26 cellular contexts compared by ENCODE assay signal in genomic region chr16:56997264-56997663, GRCh38. TPM values are rescaled to one million over a fixed set of nuclear protein-coding genes. Genes with fewer than 3 reads are reported as not detected.
DNase-seq lines count a peak whose midpoint lies in the region; ATAC-seq and TF ChIP-seq lines count a peak whose summit lies in the region.
"Had no signal": no experiment of that assay in that cellular context is flagged by ENCODE, and none has a peak within 500 bp of the region (broad histone marks: within the 10 kb centered on the region; RNA-seq: fewer than 3 reads in every experiment).

No MANE protein-coding gene starts in this region.

- H3K4me3 ChIP-seq in sigmoid colon: no peak overlapping the region
- H3K4me3 ChIP-seq: cardiac muscle cell, PC-9 had no signal

- no peaks in the 10 kb centered on the region for H3K27me3 Mint-ChIP-seq in activated CD4-positive, alpha-beta T cell treated with anti-CD3 and anti-CD28 coated beads, Interleukin-2, amount 10 ng/mL, durations not matched to agents 7 days and 5 days
- H3K27me3 Mint-ChIP-seq in IgD-negative memory B cell: no peaks in the 10 kb centered on the region
- no peaks in the 10 kb centered on the region for H3K27me3 Mint-ChIP-seq in activated naive CD8-positive, alpha-beta T cell treated with anti-CD3 and anti-CD28 coated beads for 36 hours

- peaks cover 0 to 20% (median 8%) of the 10 kb centered on the region in 4 donors for H3K4me1 ChIP-seq in sigmoid colon
- H3K4me1 ChIP-seq: parathyroid adenoma had no signal

- POLR2A ChIA-PET in activated CD4-positive, alpha-beta T cell treated with anti-CD3 and anti-CD28 coated beads, Interleukin-2, amount 10 ng/mL, durations not matched to agents 7 days and 5 days (lab: Charles Lee): no interaction called here

- CTCF ChIA-PET in activated CD4-positive, alpha-beta T cell treated with anti-CD3 and anti-CD28 coated beads, Interleukin-2, amount 10 ng/mL, durations not matched to agents 7 days and 5 days (lab: Charles Lee): interaction anchor here (1.0 to 1.4 kb wide), 3 partner anchors 8 to 34 kb away, joined by 3 to 5 read pairs (median 4); partner anchors contain the start of gene NLRC5

- peaks cover 77% of the 10 kb centered on the region for H3K36me3 Mint-ChIP-seq in activated CD4-positive, alpha-beta T cell treated with anti-CD3 and anti-CD28 coated beads, Interleukin-2, amount 10 ng/mL, durations not matched to agents 7 days and 5 days (ENCODE audit: low read depth)
- peaks cover 4% of the 10 kb centered on the region for H3K36me3 Mint-ChIP-seq in IgD-negative memory B cell
- H3K36me3 Mint-ChIP-seq in activated naive CD8-positive, alpha-beta T cell treated with anti-CD3 and anti-CD28 coated beads for 36 hours: peaks cover 55% of the 10 kb centered on the region

- no peak for TF ChIP-seq EP300 in sigmoid colon (IDR thresholded peaks at IDR 0.05)

- no peaks in the 10 kb centered on the region for H3K27me3 ChIP-seq in sigmoid colon

- no peak for TF ChIP-seq POLR2A in sigmoid colon (IDR thresholded peaks at IDR 0.05)

- no peaks in the 10 kb centered on the region for H3K36me3 ChIP-seq in sigmoid colon
- H3K36me3 ChIP-seq: cardiac muscle cell had no signal

- no peaks in the 10 kb centered on the region for H3K9me3 Mint-ChIP-seq in activated CD4-positive, alpha-beta T cell treated with anti-CD3 and anti-CD28 coated beads, Interleukin-2, amount 10 ng/mL, durations not matched to agents 7 days and 5 days
- H3K9me3 Mint-ChIP-seq in IgD-negative memory B cell: no peaks in the 10 kb centered on the region
- H3K9me3 Mint-ChIP-seq in activated naive CD8-positive, alpha-beta T cell treated with anti-CD3 and anti-CD28 coated beads for 36 hours: peaks cover 5% of the 10 kb centered on the region

- H3K27ac ChIP-seq in sigmoid colon: no peak overlapping the region
- H3K27ac ChIP-seq: cardiac muscle cell, parathyroid adenoma, PC-9 had no signal

- ATAC-seq in HG03159 (IDR thresholded peaks at IDR 0.05; ENCODE audit: unreplicated experiment): no peak
- ATAC-seq in HG02763 (IDR thresholded peaks at IDR 0.05; ENCODE audit: unreplicated experiment): no peak

- H3K4me3 Mint-ChIP-seq in activated CD4-positive, alpha-beta T cell treated with anti-CD3 and anti-CD28 coated beads, Interleukin-2, amount 10 ng/mL, durations not matched to agents 7 days and 5 days: peak overlapping the region; percentile 30
- H3K4me3 Mint-ChIP-seq in IgD-negative memory B cell: no peak overlapping the region
- no peak overlapping the region for H3K4me3 Mint-ChIP-seq in activated naive CD8-positive, alpha-beta T cell treated with anti-CD3 and anti-CD28 coated beads for 36 hours

- no peaks in the 10 kb centered on the region for H3K9me3 ChIP-seq in sigmoid colon

- no peak for DNase-seq in activated CD4-positive, alpha-beta T cell treated with anti-CD3 and anti-CD28 coated beads, Interleukin-2, amount 10 ng/mL, durations not matched to agents 7 days and 5 days
- DNase-seq in activated CD4-positive, alpha-beta T cell treated with anti-CD3 and anti-CD28 coated beads, Interleukin-2, amount 50 U/mL, for 4 hours: no peak
- no peak for DNase-seq in activated naive CD8-positive, alpha-beta T cell treated with anti-CD3 and anti-CD28 coated beads for 36 hours
- DNase-seq in sigmoid colon: peak; percentile 2
- no peak for DNase-seq in nucleus accumbens (lab: John Stamatoyannopoulos, UW)
- DNase-seq: activated CD4-positive, CD25-positive, alpha-beta regulatory T cell; amygdala; C1 segment of cervical spinal cord; DMS153; H7; hypothalamus; mammary epithelial cell; NCI-H146; PC-9; SIG-M5; substantia nigra had no signal

- TF ChIP-seq CTCF in sigmoid colon (IDR thresholded peaks at IDR 0.05): no peak

- peaks cover 95% of the 10 kb centered on the region for H3K4me1 Mint-ChIP-seq in activated CD4-positive, alpha-beta T cell treated with anti-CD3 and anti-CD28 coated beads, Interleukin-2, amount 10 ng/mL, durations not matched to agents 7 days and 5 days
- peaks cover 52 to 75% (median 72%) of the 10 kb centered on the region in 3 donors for H3K4me1 Mint-ChIP-seq in IgD-negative memory B cell
- H3K4me1 Mint-ChIP-seq in activated naive CD8-positive, alpha-beta T cell treated with anti-CD3 and anti-CD28 coated beads for 36 hours: peaks cover 87% of the 10 kb centered on the region

- intact Hi-C loops in sigmoid colon (cut with DNase I): no loop called here

- WGBS in sigmoid colon, 2 donors: 97 to 98% methylated on average over 5 of the region's 5 CpGs

- H3K27ac Mint-ChIP-seq in activated CD4-positive, alpha-beta T cell treated with anti-CD3 and anti-CD28 coated beads, Interleukin-2, amount 10 ng/mL, durations not matched to agents 7 days and 5 days: peak overlapping the region; percentile 22
- peak overlapping the region; percentile 17 to 88 (median 65) for H3K27ac Mint-ChIP-seq in IgD-negative memory B cell
- peak overlapping the region; percentile 77 for H3K27ac Mint-ChIP-seq in activated naive CD8-positive, alpha-beta T cell treated with anti-CD3 and anti-CD28 coated beads for 36 hours

RNA-seq across cellular contexts. Expression of gene NLRC5, which starts 7.9 kb away (rescaled TPM):
- 100 to 1,000 TPM; 428 to 468 TPM for total RNA-seq in activated CD4-positive, alpha-beta T cell treated with anti-CD3 and anti-CD28 coated beads, Interleukin-2, amount 10 ng/mL, durations not matched to agents 7 days and 5 days
- polyA plus RNA-seq in IgD-negative memory B cell: 134 TPM
- total RNA-seq in activated naive CD8-positive, alpha-beta T cell treated with anti-CD3 and anti-CD28 coated beads for 36 hours: 100 to 1,000 TPM; 142 to 151 TPM
- total RNA-seq in sigmoid colon: 10 to 100 TPM in 3 of 4 donors, 1 to 10 TPM in 1; 9.5 to 37.7 (median 16.0) TPM
- polyA plus RNA-seq in sigmoid colon: 100 to 1,000 TPM in 1 of 3 donors, 10 to 100 TPM in 2; 13.8 to 119 (median 24.0) TPM
- total RNA-seq: cardiac muscle cell had no signal
- polyA plus RNA-seq: cardiac muscle cell had no signal

RNA-seq across cellular contexts. Expression of gene CETP, which starts 35.5 kb away (rescaled TPM):
- total RNA-seq in activated CD4-positive, alpha-beta T cell treated with anti-CD3 and anti-CD28 coated beads, Interleukin-2, amount 10 ng/mL, durations not matched to agents 7 days and 5 days: not detected
- polyA plus RNA-seq in IgD-negative memory B cell: 0.79 TPM
- total RNA-seq in activated naive CD8-positive, alpha-beta T cell treated with anti-CD3 and anti-CD28 coated beads for 36 hours: under 1 TPM in 1 of 2 experiments, not detected in 1; 0.12 TPM
- under 1 TPM in 2 of 4 donors, not detected in 2; 0.36 to 0.55 TPM for total RNA-seq in sigmoid colon
- 1 to 10 TPM in 2 of 3 donors, not detected in 1; 1.2 to 2.1 TPM for polyA plus RNA-seq in sigmoid colon
- total RNA-seq: A673; epithelial cell of proximal tubule; H7; kidney epithelial cell; M059J; mammary epithelial cell; PC-9; T-helper 2 cell treated with Interferon-gamma antibody and Interleukin-4, amounts not matched to agents 100 ng/mL and 5 ng/mL, for 36 hours had no signal
- polyA plus RNA-seq: mammary epithelial cell had no signal

Comparison
In these comparisons a context has a peak if more than half of its experiments do, and no peak if none do; other contexts are left out.
1. H3K27ac Mint-ChIP-seq: peak in every context shown above with its lines; median percentile 77 in activated naive CD8-positive, alpha-beta T cell treated with anti-CD3 and anti-CD28 coated beads for 36 hours; 65 in IgD-negative memory B cell; 22 in activated CD4-positive, alpha-beta T cell treated with anti-CD3 and anti-CD28 coated beads, Interleukin-2, amount 10 ng/mL, durations not matched to agents 7 days and 5 days.